12 cellular contexts compared by ENCODE assay signal in genomic region chr2:221896505-221897151, GRCh38.
DNase-seq lines count a peak whose midpoint lies in the region; ATAC-seq, FAIRE-seq and TF ChIP-seq lines count a peak whose summit lies in the region.
"Had no signal": no experiment of that assay in that cellular context is flagged by ENCODE, and none has a peak within 500 bp of the region (broad histone marks: within the 10 kb centered on the region; RNA-seq: fewer than 3 reads in every experiment).

No MANE protein-coding gene starts in this region.

- intact Hi-C loops in kidney (cut with DNase I) = no loop called here

- DNase-seq in LHCN-M2 (ENCODE audit: low read depth) (peak; percentile 85), kidney (peak; percentile 58), DMS153 (lab: John Stamatoyannopoulos, UW) (no peak), NCI-H2171 (lab: John Stamatoyannopoulos, UW) (no peak)
- DNase-seq in activated naive CD4-positive, alpha-beta T cell treated with anti-CD3 and anti-CD28 coated beads, Interleukin-2, amount 50 U/mL, for 16 hours = no peak
- DNase-seq: activated CD4-positive, CD25-positive, alpha-beta regulatory T cell had no signal

- peaks cover 4% of the 10 kb centered on the region for H3K36me3 Mint-ChIP-seq in brain
- H3K36me3 Mint-ChIP-seq: activated naive CD8-positive, alpha-beta T cell had no signal

- H3K4me3 Mint-ChIP-seq in brain = peak overlapping the region in 4 of 5 experiments; percentile 6 to 67 (median 36)
- H3K4me3 Mint-ChIP-seq: activated naive CD8-positive, alpha-beta T cell had no signal

- H3K4me1 ChIP-seq in kidney (ENCODE audit: control insufficient read depth in 1 of 2, insufficient read depth in 1 of 2, low read depth in 1 of 2, low read length in 2 of 2) = no peaks in the 10 kb centered on the region
- H3K4me1 ChIP-seq in subcutaneous abdominal adipose tissue (ENCODE audit: control insufficient read depth in 5 of 5, insufficient read depth in 5 of 5, low read length in 5 of 5) = peaks cover 0 to 20% (median 13%) of the 10 kb centered on the region in 5 donors
- H3K4me1 ChIP-seq: gastrocnemius medialis, parathyroid adenoma had no signal

- H3K27me3 Mint-ChIP-seq in brain = no peaks in the 10 kb centered on the region

- H3K36me3 ChIP-seq in kidney (ENCODE audit: control insufficient read depth in 1 of 2, insufficient read depth in 2 of 2, low read length in 2 of 2) = no peaks in the 10 kb centered on the region
- H3K36me3 ChIP-seq in subcutaneous abdominal adipose tissue (ENCODE audit: control insufficient read depth in 5 of 5, insufficient read depth in 5 of 5, low read length in 5 of 5) = no peaks in the 10 kb centered on the region
- H3K36me3 ChIP-seq: gastrocnemius medialis had no signal

- no peaks in the 10 kb centered on the region for H3K27me3 ChIP-seq in subcutaneous abdominal adipose tissue (ENCODE audit: control insufficient read depth in 5 of 5, insufficient read depth in 4 of 5, low read length in 5 of 5)
- H3K27me3 ChIP-seq: gastrocnemius medialis had no signal

- H3K9ac ChIP-seq in kidney (ENCODE audit: low read length in 2 of 2) (no peak overlapping the region), subcutaneous abdominal adipose tissue (ENCODE audit: low read length in 5 of 5) (peak overlapping the region in 2 of 5 donors; percentile 3 to 15)
- H3K9ac ChIP-seq: parathyroid adenoma had no signal

- FAIRE-seq in kidney (lab: Jason Lieb, UNC) = no peak

- TF ChIP-seq CTCF in brain (conservative IDR thresholded peaks at IDR 0.05) (no peak), kidney (IDR thresholded peaks at IDR 0.05; ENCODE audit: borderline replicate concordance, extremely low read depth, insufficient read depth) (no peak)

- H3K27ac ChIP-seq in kidney (ENCODE audit: low read depth in 2 of 2, low read length in 2 of 2) (no peak overlapping the region), subcutaneous abdominal adipose tissue (ENCODE audit: low read depth, low read length) (peak overlapping the region; percentile 79)
- H3K27ac ChIP-seq: gastrocnemius medialis, parathyroid adenoma had no signal

- peak overlapping the region; percentile 36 to 89 (median 81) for H3K27ac Mint-ChIP-seq in brain
- H3K27ac Mint-ChIP-seq: activated naive CD8-positive, alpha-beta T cell had no signal

- peaks cover 2 to 12% (median 6%) of the 10 kb centered on the region in 5 experiments for H3K9me3 Mint-ChIP-seq in brain

- no peaks in the 10 kb centered on the region for H3K9me3 ChIP-seq in kidney (ENCODE audit: control insufficient read depth in 1 of 2, low read length in 2 of 2)
- no peaks in the 10 kb centered on the region for H3K9me3 ChIP-seq in subcutaneous abdominal adipose tissue (ENCODE audit: control insufficient read depth in 5 of 5, low read length in 5 of 5)
- H3K9me3 ChIP-seq: gastrocnemius medialis had no signal

- H3K4me3 ChIP-seq in kidney (ENCODE audit: low read length in 2 of 2) = peak overlapping the region in 1 of 2 donors; percentile 0
- H3K4me3 ChIP-seq in subcutaneous abdominal adipose tissue (ENCODE audit: low read depth in 1 of 5, low read length in 5 of 5) = peak overlapping the region in 4 of 5 donors; percentile 2 to 58 (median 26)
- H3K4me3 ChIP-seq: gastrocnemius medialis had no signal

- ATAC-seq in HG02884 (IDR thresholded peaks at IDR 0.05; ENCODE audit: unreplicated experiment) = no peak
- ATAC-seq: gastrocnemius medialis had no signal

- H3K4me1 Mint-ChIP-seq in brain = peaks cover 17% of the 10 kb centered on the region

Comparison
In these comparisons a context has a peak if more than half of its experiments do, and no peak if none do; other contexts are left out.
1. DNase-seq: peak in LHCN-M2 (single experiment) and kidney (single experiment); none in DMS153 (single experiment), NCI-H2171 (single experiment) and activated naive CD4-positive, alpha-beta T cell treated with anti-CD3 and anti-CD28 coated beads, Interleukin-2, amount 50 U/mL, for 16 hours (single experiment).